17 cellular contexts compared by ENCODE assay signal in genomic region chr22:37185646-37186227, GRCh38. TPM values are rescaled to one million over a fixed set of nuclear protein-coding genes. Genes with fewer than 3 reads are reported as not detected.
DNase-seq lines count a peak whose midpoint lies in the region; ATAC-seq and TF ChIP-seq lines count a peak whose summit lies in the region.
"Had no signal": no experiment of that assay in that cellular context is flagged by ENCODE, and none has a peak within 500 bp of the region (broad histone marks: within the 10 kb centered on the region; RNA-seq: fewer than 3 reads in every experiment).

No MANE protein-coding gene starts in this region.

- intact Hi-C loops in spleen (cut with DNase I; ENCODE audit: low total_unique reads), result no loop called here

- no peaks in the 10 kb centered on the region for H3K27me3 Mint-ChIP-seq in activated T-cell treated with anti-CD3 and anti-CD28 coated beads, Interleukin-2, amount 50 U/mL, for 72 hours (ENCODE audit: low read depth)
- H3K27me3 Mint-ChIP-seq in activated T-cell treated with anti-CD3 and anti-CD28 coated beads, Interleukin-2, amount 50 U/mL, for 24 hours, result no peaks in the 10 kb centered on the region
- H3K27me3 Mint-ChIP-seq in immature natural killer cell (ENCODE audit: low read depth in 3 of 3), result peaks cover 2 to 3% (median 3%) of the 10 kb centered on the region in 3 donors

- DNase-seq in activated T-cell treated with anti-CD3 and anti-CD28 coated beads, Interleukin-2, amount 50 U/mL, for 72 hours, result no peak
- DNase-seq in activated T-cell treated with anti-CD3 and anti-CD28 coated beads, Interleukin-2, amount 50 U/mL, for 24 hours, result no peak
- DNase-seq in RWPE2 (ENCODE audit: low spot score) (peak; percentile 47), immature natural killer cell (no peak), spleen (peak; percentile 64), GM03348 (ENCODE audit: low spot score) (no peak), putamen (ENCODE audit: low spot score) (no peak)
- DNase-seq: cortex of kidney; NCI-H1105; stimulated activated CD4-positive, alpha-beta T cell treated with anti-CD3 and anti-CD28 coated beads, Interleukin-4, amount 100 ng/mL, for 4 hours had no signal

- H3K9me3 ChIP-seq in RWPE2 (ENCODE audit: severe bottlenecking) (no peaks in the 10 kb centered on the region), spleen (no peaks in the 10 kb centered on the region)
- H3K9me3 ChIP-seq: heart left ventricle, vagina had no signal

- H3K4me1 ChIP-seq in RWPE2 (ENCODE audit: insufficient read depth, poor library complexity, severe bottlenecking) (peaks cover 40% of the 10 kb centered on the region), spleen (peaks cover 28 to 71% (median 57%) of the 10 kb centered on the region in 6 donors)

- H3K4me3 Mint-ChIP-seq in activated T-cell treated with anti-CD3 and anti-CD28 coated beads, Interleukin-2, amount 50 U/mL, for 72 hours, result peak overlapping the region; percentile 77 to 80
- no peak overlapping the region for H3K4me3 Mint-ChIP-seq in activated T-cell treated with anti-CD3 and anti-CD28 coated beads, Interleukin-2, amount 50 U/mL, for 24 hours
- peak overlapping the region; percentile 79 to 92 (median 85) for H3K4me3 Mint-ChIP-seq in immature natural killer cell

- H3K4me3 ChIP-seq in RWPE2 (ENCODE audit: severe bottlenecking) (no peak overlapping the region), spleen (peak overlapping the region in 1 of 8 donors; percentile 49)
- H3K4me3 ChIP-seq: GM23248, vagina had no signal

- no peak overlapping the region for H3K27ac Mint-ChIP-seq in activated T-cell treated with anti-CD3 and anti-CD28 coated beads, Interleukin-2, amount 50 U/mL, for 72 hours
- no peak overlapping the region for H3K27ac Mint-ChIP-seq in activated T-cell treated with anti-CD3 and anti-CD28 coated beads, Interleukin-2, amount 50 U/mL, for 24 hours
- peak overlapping the region; percentile 89 to 96 (median 94) for H3K27ac Mint-ChIP-seq in immature natural killer cell

- ATAC-seq in activated T-cell treated with anti-CD3 and anti-CD28 coated beads, Interleukin-2, amount 50 U/mL, for 72 hours (replicated peaks in 1 of 2), result no peak
- ATAC-seq in RWPE2 (ENCODE audit: low read depth) (no peak), HG02798 (IDR thresholded peaks at IDR 0.05; ENCODE audit: poor library complexity, unreplicated experiment) (no peak)

- H3K27ac ChIP-seq in RWPE2 (ENCODE audit: poor library complexity, severe bottlenecking) (no peak overlapping the region), spleen (peak overlapping the region in 5 of 8 donors; percentile 70 to 88 (median 85))
- H3K27ac ChIP-seq: GM23248 had no signal

- no peak for TF ChIP-seq CTCF in RWPE2 (IDR thresholded peaks at IDR 0.05; ENCODE audit: poor library complexity, severe bottlenecking)
- no peak for TF ChIP-seq CTCF in spleen (IDR thresholded peaks at IDR 0.05 in 8 of 11, conservative IDR thresholded peaks at IDR 0.05 in 3 of 11)

- H3K4me1 Mint-ChIP-seq in activated T-cell treated with anti-CD3 and anti-CD28 coated beads, Interleukin-2, amount 50 U/mL, for 72 hours (ENCODE audit: low read depth), result peaks cover 46% of the 10 kb centered on the region
- H3K4me1 Mint-ChIP-seq in activated T-cell treated with anti-CD3 and anti-CD28 coated beads, Interleukin-2, amount 50 U/mL, for 24 hours (ENCODE audit: low read depth), result peaks cover 59% of the 10 kb centered on the region
- peaks cover 65 to 71% of the 10 kb centered on the region in 2 donors for H3K4me1 Mint-ChIP-seq in immature natural killer cell

- H3K36me3 ChIP-seq in RWPE2 (ENCODE audit: low read depth) (no peaks in the 10 kb centered on the region), spleen (peaks cover 0 to 10% (median 3%) of the 10 kb centered on the region in 6 donors)
- H3K36me3 ChIP-seq: vagina had no signal

- WGBS in spleen, 5 donors, result 76 to 87% (median 82%) methylated on average over 13 of the region's 13 CpGs

- H3K27me3 ChIP-seq in RWPE2 (ENCODE audit: insufficient read depth, poor library complexity, severe bottlenecking), result no peaks in the 10 kb centered on the region
- H3K27me3 ChIP-seq in spleen (replicated peaks in 1 of 7), result no peaks in the 10 kb centered on the region
- H3K27me3 ChIP-seq: heart left ventricle, vagina had no signal

- H3K36me3 Mint-ChIP-seq in activated T-cell treated with anti-CD3 and anti-CD28 coated beads, Interleukin-2, amount 50 U/mL, for 72 hours (ENCODE audit: insufficient read depth in 2 of 2), result peaks cover 2 to 3% of the 10 kb centered on the region in 2 donors
- peaks cover 8% of the 10 kb centered on the region for H3K36me3 Mint-ChIP-seq in activated T-cell treated with anti-CD3 and anti-CD28 coated beads, Interleukin-2, amount 50 U/mL, for 24 hours (ENCODE audit: low read depth)
- H3K36me3 Mint-ChIP-seq in immature natural killer cell, result no peaks in the 10 kb centered on the region

- H3K9me3 Mint-ChIP-seq in activated T-cell treated with anti-CD3 and anti-CD28 coated beads, Interleukin-2, amount 50 U/mL, for 72 hours, result no peaks in the 10 kb centered on the region
- no peaks in the 10 kb centered on the region for H3K9me3 Mint-ChIP-seq in activated T-cell treated with anti-CD3 and anti-CD28 coated beads, Interleukin-2, amount 50 U/mL, for 24 hours
- no peaks in the 10 kb centered on the region for H3K9me3 Mint-ChIP-seq in immature natural killer cell

- TF ChIP-seq POLR2A in spleen (IDR thresholded peaks at IDR 0.05), result no peak

RNA-seq across cellular contexts. Expression of gene C1QTNF6, which starts 2.3 kb away (rescaled TPM):
- 10 to 100 TPM; 22.7 to 30.0 TPM for total RNA-seq in activated T-cell treated with anti-CD3 and anti-CD28 coated beads, Interleukin-2, amount 50 U/mL, for 72 hours
- polyA plus RNA-seq in immature natural killer cell, result 1 to 10 TPM in 2 of 3 donors, not detected in 1; 1.5 to 1.8 TPM
- 10 to 100 TPM in 1 of 7 donors, 1 to 10 TPM in 6; 5.3 to 10.3 (median 6.9) TPM for total RNA-seq in spleen
- polyA plus RNA-seq in spleen, result 1 to 10 TPM; 7.7 to 8.9 (median 8.8) TPM

RNA-seq across cellular contexts. Expression of gene SSTR3, which starts 26.5 kb away (rescaled TPM):
- 10 to 100 TPM in 1 of 2 donors, 1 to 10 TPM in 1; 10.0 to 14.6 TPM for total RNA-seq in activated T-cell treated with anti-CD3 and anti-CD28 coated beads, Interleukin-2, amount 50 U/mL, for 72 hours
- polyA plus RNA-seq in immature natural killer cell (not detected), spleen (1 to 10 TPM; 1.2 to 2.0 (median 1.5) TPM)
- 1 to 10 TPM in 3 of 7 donors, under 1 TPM in 4; 0.56 to 2.0 (median 0.95) TPM for total RNA-seq in spleen
- total RNA-seq: GM23248, myocyte, sciatic nerve, SK-MEL-5, vagina had no signal
- polyA plus RNA-seq: GM23248, heart left ventricle had no signal

RNA-seq across cellular contexts. Expression of gene IL2RB, which starts 36.0 kb away (rescaled TPM):
- total RNA-seq in activated T-cell treated with anti-CD3 and anti-CD28 coated beads, Interleukin-2, amount 50 U/mL, for 72 hours, result 100 to 1,000 TPM; 313 to 440 TPM
- 1,000 to 10,000 TPM in 1 of 3 donors, 100 to 1,000 TPM in 2; 863 to 2,762 (median 893) TPM for polyA plus RNA-seq in immature natural killer cell
- total RNA-seq in spleen, result 10 to 100 TPM; 20.6 to 75.2 (median 51.5) TPM
- 1 to 10 TPM; 3.7 to 5.9 (median 3.9) TPM for polyA plus RNA-seq in spleen
- total RNA-seq: GM23248, myocyte, SK-MEL-5 had no signal

RNA-seq across cellular contexts. Expression of gene RAC2, which starts 58.3 kb away (rescaled TPM):
- 100 to 1,000 TPM; 620 to 681 TPM for total RNA-seq in activated T-cell treated with anti-CD3 and anti-CD28 coated beads, Interleukin-2, amount 50 U/mL, for 72 hours
- polyA plus RNA-seq in immature natural killer cell, result 1,000 to 10,000 TPM in 2 of 3 donors, 100 to 1,000 TPM in 1; 962 to 1,843 (median 1,262) TPM
- 100 to 1,000 TPM; 270 to 493 (median 363) TPM for total RNA-seq in spleen
- polyA plus RNA-seq in spleen, result 100 to 1,000 TPM; 389 to 421 (median 410) TPM
- total RNA-seq: myocyte, SK-MEL-5 had no signal

Comparison
In these comparisons a context has a peak if more than half of its experiments do, and no peak if none do; other contexts are left out.
1. DNase-seq: peak in RWPE2 (single experiment) and spleen (single experiment); none in activated T-cell treated with anti-CD3 and anti-CD28 coated beads, Interleukin-2, amount 50 U/mL, for 72 hours (0 of 2), activated T-cell treated with anti-CD3 and anti-CD28 coated beads, Interleukin-2, amount 50 U/mL, for 24 hours (single experiment), immature natural killer cell (0 of 3), GM03348 (single experiment) and putamen (single experiment).
2. H3K27ac Mint-ChIP-seq: peak in immature natural killer cell (6 of 6); none in activated T-cell treated with anti-CD3 and anti-CD28 coated beads, Interleukin-2, amount 50 U/mL, for 72 hours (single experiment) and activated T-cell treated with anti-CD3 and anti-CD28 coated beads, Interleukin-2, amount 50 U/mL, for 24 hours (single experiment).
3. RNA of gene IL2RB, which starts 36.0 kb away (total RNA-seq): 313 to 440 TPM in activated T-cell treated with anti-CD3 and anti-CD28 coated beads, Interleukin-2, amount 50 U/mL, for 72 hours; 20.6 to 75.2 TPM in spleen; every median in the first group is over 4 times any median in the second.